14 cellular contexts compared by ENCODE assay signal in genomic region chr17:65345261-65346060, GRCh38.
DNase-seq lines count a peak whose midpoint lies in the region; ATAC-seq and TF ChIP-seq lines count a peak whose summit lies in the region.
"Had no signal": no experiment of that assay in that cellular context is flagged by ENCODE, and none has a peak within 500 bp of the region (broad histone marks: within the 10 kb centered on the region; RNA-seq: fewer than 3 reads in every experiment).

No MANE protein-coding gene starts in this region.

- H3K4me3 Mint-ChIP-seq in CD8-positive, alpha-beta T cell = peak overlapping the region; percentile 42
- no peak overlapping the region for H3K4me3 Mint-ChIP-seq in natural killer cell
- H3K4me3 Mint-ChIP-seq: CD14-positive monocyte had no signal

- H3K4me1 Mint-ChIP-seq in CD8-positive, alpha-beta T cell (ENCODE audit: low read depth) = peaks cover 11% of the 10 kb centered on the region
- H3K4me1 Mint-ChIP-seq in natural killer cell = no peaks in the 10 kb centered on the region
- H3K4me1 Mint-ChIP-seq: CD14-positive monocyte had no signal

- H3K36me3 Mint-ChIP-seq in CD8-positive, alpha-beta T cell = no peaks in the 10 kb centered on the region
- H3K36me3 Mint-ChIP-seq in natural killer cell = peaks cover 12% of the 10 kb centered on the region
- H3K36me3 Mint-ChIP-seq: CD14-positive monocyte had no signal

- H3K79me2 ChIP-seq in smooth muscle cell (ENCODE audit: low read depth) = no peaks in the 10 kb centered on the region
- H3K79me2 ChIP-seq: hepatocyte had no signal

- no peak overlapping the region for H3K4me3 ChIP-seq in CD8-positive, alpha-beta T cell (ENCODE audit: low read depth, low read length)
- no peak overlapping the region for H3K4me3 ChIP-seq in smooth muscle cell
- H3K4me3 ChIP-seq: hepatocyte, lung had no signal

- peak overlapping the region; percentile 85 for H2AFZ ChIP-seq in smooth muscle cell (ENCODE audit: low read depth)
- H2AFZ ChIP-seq: hepatocyte had no signal

- TF ChIP-seq CTCF in CD8-positive, alpha-beta T cell (IDR thresholded peaks at IDR 0.05) = no peak
- no peak for TF ChIP-seq CTCF in smooth muscle cell (IDR thresholded peaks at IDR 0.05; ENCODE audit: borderline replicate concordance, insufficient read depth, poor library complexity, severe bottlenecking)
- no peak for TF ChIP-seq CTCF in natural killer cell (IDR thresholded peaks at IDR 0.05)

- peak in 4 of 7 experiments; percentile 5 to 60 (median 30) for DNase-seq in CD8-positive, alpha-beta T cell
- peak; percentile 36 for DNase-seq in SW480 (ENCODE audit: low spot score)
- DNase-seq in brain pericyte (ENCODE audit: low read depth, low spot score) = peak; percentile 34
- DNase-seq in smooth muscle cell (lab: John Stamatoyannopoulos, UW; ENCODE audit: unreplicated experiment) = no peak
- DNase-seq in KG1 (lab: John Stamatoyannopoulos, UW) = no peak
- no peak for DNase-seq in natural killer cell
- DNase-seq: NCI-H1417 treated with DMSO at 0.1 percent for 48 hours, NCI-H82 had no signal

- H3K36me3 ChIP-seq in CD8-positive, alpha-beta T cell (ENCODE audit: insufficient read depth, low read length) = no peaks in the 10 kb centered on the region
- H3K36me3 ChIP-seq in smooth muscle cell (ENCODE audit: low read depth) = no peaks in the 10 kb centered on the region

- POLR2A ChIA-PET in CD8-positive, alpha-beta T cell (lab: Charles Lee) = interaction anchor here (0.7 kb wide), 1 partner anchor 992 kb away, joined by 4 read pairs; no protein-coding TSS in a partner anchor

- peaks cover 11% of the 10 kb centered on the region for H3K4me1 ChIP-seq in CD8-positive, alpha-beta T cell (ENCODE audit: insufficient read depth, low read length)
- H3K4me1 ChIP-seq in smooth muscle cell (ENCODE audit: low read depth) = no peaks in the 10 kb centered on the region

- CTCF ChIA-PET in CD8-positive, alpha-beta T cell (lab: Charles Lee) = no interaction called here

- H3K9ac ChIP-seq in smooth muscle cell (ENCODE audit: low read depth) = peak overlapping the region; percentile 63

- H3K9me3 ChIP-seq in CD8-positive, alpha-beta T cell (ENCODE audit: low read length) = no peaks in the 10 kb centered on the region
- H3K9me3 ChIP-seq in smooth muscle cell (replicated peaks; ENCODE audit: low read depth) = peaks cover 1% of the 10 kb centered on the region

- peaks cover 3% of the 10 kb centered on the region for H3K27me3 Mint-ChIP-seq in CD8-positive, alpha-beta T cell (ENCODE audit: low read depth)
- H3K27me3 Mint-ChIP-seq in natural killer cell (ENCODE audit: low read depth in 2 of 2) = peaks cover 36 to 51% of the 10 kb centered on the region in 2 donors

- WGBS in smooth muscle cell (ENCODE audit: low lambda C conversion rate) = 45% methylated on average over 15 of the region's 15 CpGs

- intact Hi-C loops in CD8-positive, alpha-beta T cell (cut with DNase I, micrococcal nuclease) = loop anchor here in 1 of 2 experiments (5.0 kb wide), 1 partner anchor 212 kb away; no protein-coding TSS in a partner anchor
- intact Hi-C loops in natural killer cell (cut with micrococcal nuclease) = no loop called here

- peak overlapping the region; percentile 86 for H3K27ac Mint-ChIP-seq in CD8-positive, alpha-beta T cell
- no peak overlapping the region for H3K27ac Mint-ChIP-seq in natural killer cell
- H3K27ac Mint-ChIP-seq: CD14-positive monocyte had no signal

- no peaks in the 10 kb centered on the region for H3K27me3 ChIP-seq in CD8-positive, alpha-beta T cell (ENCODE audit: insufficient read depth, low read length)
- H3K27me3 ChIP-seq in smooth muscle cell (ENCODE audit: low read depth) = no peaks in the 10 kb centered on the region
- H3K27me3 ChIP-seq: hepatocyte had no signal

- no peaks in the 10 kb centered on the region for H3F3A ChIP-seq in smooth muscle cell (ENCODE audit: low read depth)

- peak; percentile 52 for ATAC-seq in CD8-positive, alpha-beta T cell
- ATAC-seq in GM19395 (IDR thresholded peaks at IDR 0.05; ENCODE audit: unreplicated experiment) (no peak), GM19328 (IDR thresholded peaks at IDR 0.05; ENCODE audit: unreplicated experiment) (no peak), natural killer cell (no peak)
- ATAC-seq: SK-N-SH treated with all-trans-retinoic acid at 6 μM for 48 hours had no signal

- peak overlapping the region; percentile 60 for H3K4me2 ChIP-seq in smooth muscle cell
- H3K4me2 ChIP-seq: hepatocyte had no signal

- H4K20me1 ChIP-seq in smooth muscle cell (ENCODE audit: low read depth) = no peaks in the 10 kb centered on the region

- no peak overlapping the region for H3K27ac ChIP-seq in CD8-positive, alpha-beta T cell (ENCODE audit: low read depth, low read length)
- peak overlapping the region; percentile 89 for H3K27ac ChIP-seq in smooth muscle cell (ENCODE audit: low read depth)
- H3K27ac ChIP-seq: hepatocyte had no signal

- H3K9me3 Mint-ChIP-seq in CD8-positive, alpha-beta T cell = peaks cover 5% of the 10 kb centered on the region
- peaks cover 0 to 3% of the 10 kb centered on the region in 2 donors for H3K9me3 Mint-ChIP-seq in natural killer cell

Comparison
In these comparisons a context has a peak if more than half of its experiments do, and no peak if none do; other contexts are left out.
1. DNase-seq: peak in CD8-positive, alpha-beta T cell (4 of 7), SW480 (single experiment) and brain pericyte (single experiment); none in smooth muscle cell (single experiment), KG1 (single experiment) and natural killer cell (single experiment).